Comparison of ENCODE assay signal across 20 cellular contexts in genomic region chr18:32139835-32140283, GRCh38. TPM values are rescaled to one million over a fixed set of nuclear protein-coding genes. Genes with fewer than 3 reads are reported as not detected.
DNase-seq lines count a peak whose midpoint lies in the region; ATAC-seq and TF ChIP-seq lines count a peak whose summit lies in the region.
"Had no signal": no experiment of that assay in that cellular context is flagged by ENCODE, and none has a peak within 500 bp of the region (broad histone marks: within the 10 kb centered on the region; RNA-seq: fewer than 3 reads in every experiment).

No MANE protein-coding gene starts in this region.

- intact Hi-C loops in testis (cut with DNase I; ENCODE audit: low total_unique reads) = no loop called here
- intact Hi-C loops in CD4-positive, alpha-beta T cell (cut with DNase I, micrococcal nuclease) = no loop called here

- H3K9ac ChIP-seq in GM23248 = no peak overlapping the region

- CTCF ChIA-PET in CD4-positive, alpha-beta T cell (lab: Charles Lee) = no interaction called here

- no peak for ATAC-seq in CD4-positive, alpha-beta T cell (ENCODE audit: poor library complexity)

- no peak for TF ChIP-seq CTCF in testis (IDR thresholded peaks at IDR 0.05)
- TF ChIP-seq CTCF in brain microvascular endothelial cell (IDR thresholded peaks at IDR 0.05; ENCODE audit: low read depth, low read length, missing control alignments) = no peak
- TF ChIP-seq CTCF in CD4-positive, alpha-beta T cell (IDR thresholded peaks at IDR 0.05) = no peak

- H3K27me3 ChIP-seq in testis (no peaks in the 10 kb centered on the region), brain microvascular endothelial cell (replicated peaks) (no peaks in the 10 kb centered on the region), GM23248 (replicated peaks; ENCODE audit: insufficient read depth) (no peaks in the 10 kb centered on the region)
- no peaks in the 10 kb centered on the region for H3K27me3 ChIP-seq in CD4-positive, alpha-beta T cell (ENCODE audit: control insufficient read depth, insufficient read depth, low read length)

- DNase-seq in stimulated activated CD4-positive, alpha-beta T cell treated with anti-CD3 and anti-CD28 coated beads, Interleukin-1b, Interleukin-23, amount 100 ng/mL, for 48 hours = peak; percentile 5
- DNase-seq in stimulated activated CD4-positive, alpha-beta T cell treated with anti-CD3 and anti-CD28 coated beads, Interleukin-4, amount 100 ng/mL, for 24 hours = no peak
- DNase-seq in NCI-H1694 treated with DMSO at 0.1 percent for 48 hours (lab: John Stamatoyannopoulos, UW) (peak; percentile 15), SHP77 treated with DMSO at 0.1 percent for 48 hours (lab: John Stamatoyannopoulos, UW) (peak; percentile 55), testis (no peak), brain microvascular endothelial cell (no peak), GM23248 (no peak)
- no peak for DNase-seq in CD4-positive, alpha-beta T cell
- DNase-seq: ACHN; AML-193; Calu3; CD4-positive, CD25-positive, alpha-beta regulatory T cell; GF-D8; GOT3; IMR-90; Kasumi-1; NCI-H1417; NCI-H82 had no signal

- no peaks in the 10 kb centered on the region for H3K27me3 Mint-ChIP-seq in CD4-positive, alpha-beta T cell
- H3K27me3 Mint-ChIP-seq: CD4-positive, CD25-positive, alpha-beta regulatory T cell had no signal

- peak overlapping the region; percentile 24 to 38 for H3K4me3 ChIP-seq in testis
- no peak overlapping the region for H3K4me3 ChIP-seq in brain microvascular endothelial cell (ENCODE audit: low read depth, low read length)
- no peak overlapping the region for H3K4me3 ChIP-seq in GM23248
- H3K4me3 ChIP-seq: SK-N-MC had no signal

- H3K36me3 ChIP-seq in testis (ENCODE audit: low read depth, missing control alignments) = no peaks in the 10 kb centered on the region
- H3K36me3 ChIP-seq in brain microvascular endothelial cell (replicated peaks) = no peaks in the 10 kb centered on the region
- no peaks in the 10 kb centered on the region for H3K36me3 ChIP-seq in GM23248 (ENCODE audit: low read depth)

- TF ChIP-seq POLR2A in testis (IDR thresholded peaks at IDR 0.05) = no peak

- H3F3A ChIP-seq in GM23248 (ENCODE audit: insufficient read depth) = no peaks in the 10 kb centered on the region

- H3K9me2 ChIP-seq in GM23248 (ENCODE audit: insufficient read depth) = no peaks in the 10 kb centered on the region

- H3K27ac ChIP-seq in testis (no peak overlapping the region), brain microvascular endothelial cell (no peak overlapping the region), GM23248 (no peak overlapping the region)
- H3K27ac ChIP-seq in CD4-positive, alpha-beta T cell (ENCODE audit: low read depth, low read length) = no peak overlapping the region
- H3K27ac ChIP-seq: SK-N-MC had no signal

- H3K79me2 ChIP-seq in GM23248 (ENCODE audit: insufficient read depth) = no peaks in the 10 kb centered on the region

- no peak overlapping the region for H3K4me3 Mint-ChIP-seq in CD4-positive, alpha-beta T cell
- H3K4me3 Mint-ChIP-seq: CD4-positive, CD25-positive, alpha-beta regulatory T cell had no signal

- H3K4me2 ChIP-seq in GM23248 (ENCODE audit: unreplicated experiment) = no peak overlapping the region

- POLR2A ChIA-PET in CD4-positive, alpha-beta T cell (lab: Charles Lee) = interaction anchor here (0.6 to 0.8 kb wide), 2 partner anchors 55 to 114 kb away, joined by 3 read pairs; no protein-coding TSS in a partner anchor

- peaks cover 11% of the 10 kb centered on the region for H3K36me3 Mint-ChIP-seq in CD4-positive, alpha-beta T cell (ENCODE audit: low read depth)
- H3K36me3 Mint-ChIP-seq: CD4-positive, CD25-positive, alpha-beta regulatory T cell had no signal

- H4K20me1 ChIP-seq in GM23248 (ENCODE audit: insufficient read depth) = no peaks in the 10 kb centered on the region

- WGBS in testis, 2 donors = 73 to 80% methylated on average over 4 to 23 of the region's 24 CpGs
- 92 to 97% methylated on average over 17 to 24 of the region's 24 CpGs for WGBS in GM23248 (ENCODE audit: low coverage in 1 of 2, low lambda C conversion rate in 2 of 2, missing lambda C conversion rate in 2 of 2), 2 experiments

- H2AFZ ChIP-seq in GM23248 = no peak overlapping the region

- no peaks in the 10 kb centered on the region for H3K9me3 Mint-ChIP-seq in CD4-positive, alpha-beta T cell

- H3K4me1 ChIP-seq in testis = no peaks in the 10 kb centered on the region
- H3K4me1 ChIP-seq in GM23248 (ENCODE audit: insufficient read depth) = no peaks in the 10 kb centered on the region

- in situ Hi-C loops in brain microvascular endothelial cell (cut with HindIII; ENCODE audit: low pct_ligation_motif_present, low sequenced_read_pairs) (no loop called here), GM23248 (cut with MboI) (no loop called here)

- H3K9me3 ChIP-seq in testis (no peaks in the 10 kb centered on the region), GM23248 (ENCODE audit: low read depth) (no peaks in the 10 kb centered on the region)
- H3K9me3 ChIP-seq in CD4-positive, alpha-beta T cell (ENCODE audit: control insufficient read depth, low read length) = no peaks in the 10 kb centered on the region

- no peak overlapping the region for H3K27ac Mint-ChIP-seq in CD4-positive, alpha-beta T cell
- H3K27ac Mint-ChIP-seq: CD4-positive, CD25-positive, alpha-beta regulatory T cell had no signal

- H3K4me1 Mint-ChIP-seq in CD4-positive, alpha-beta T cell (ENCODE audit: low read depth) = peaks cover 18% of the 10 kb centered on the region

RNA-seq across cellular contexts. Expression of gene RNF138, which starts 48.2 kb away (rescaled TPM):
- total RNA-seq in testis = 100 to 1,000 TPM; 121 to 190 TPM
- polyA plus RNA-seq in testis (ENCODE audit: insufficient read depth, low read depth, low replicate concordance) (295 TPM), GM23248 (2016; fragmentation: Nextera tagmentation; extraction: Ambion mirVana) (15.4 and 19.6 TPM in 2 replicates)
- 100 to 1,000 TPM; 177 to 184 TPM for total RNA-seq in CD4-positive, alpha-beta T cell
- 14.4 and 26.4 TPM in 2 replicates for total RNA-seq in GM23248 (2014; rRNA removed; shearing (Covaris generic))

RNA-seq across cellular contexts. Expression of gene MEP1B, which starts 50.0 kb away (rescaled TPM):
- total RNA-seq in testis = under 1 TPM; 0.19 to 0.39 TPM
- polyA plus RNA-seq in testis (ENCODE audit: insufficient read depth, low read depth, low replicate concordance) = 0.78 TPM
- not detected for total RNA-seq in CD4-positive, alpha-beta T cell
- not detected in 2 replicates for total RNA-seq in GM23248 (2014; rRNA removed; shearing (Covaris generic))
- polyA plus RNA-seq in GM23248 (2016; fragmentation: Nextera tagmentation; extraction: Ambion mirVana) = not detected in 2 replicates
- total RNA-seq: Calu3, Daoy, IMR-90 had no signal
- polyA plus RNA-seq: CD4-positive, CD25-positive, alpha-beta regulatory T cell; IMR-90 had no signal

Comparison
In these comparisons a context has a peak if more than half of its experiments do, and no peak if none do; other contexts are left out.
1. DNase-seq: peak in stimulated activated CD4-positive, alpha-beta T cell treated with anti-CD3 and anti-CD28 coated beads, Interleukin-1b, Interleukin-23, amount 100 ng/mL, for 48 hours (single experiment), NCI-H1694 treated with DMSO at 0.1 percent for 48 hours (single experiment) and SHP77 treated with DMSO at 0.1 percent for 48 hours (single experiment); none in stimulated activated CD4-positive, alpha-beta T cell treated with anti-CD3 and anti-CD28 coated beads, Interleukin-4, amount 100 ng/mL, for 24 hours (single experiment), testis (single experiment), brain microvascular endothelial cell (single experiment), CD4-positive, alpha-beta T cell (0 of 10) and GM23248 (single experiment).
2. H3K4me3 ChIP-seq: peak in testis (2 of 2); none in brain microvascular endothelial cell (single experiment) and GM23248 (single experiment).